In genomic region chr7:136045992-136046391, GRCh38 we compare ENCODE assay signal across 25 cellular contexts.
"Had no signal": no experiment of that assay in that cellular context is flagged by ENCODE, and none has a peak within 500 bp of the region (broad histone marks: within the 10 kb centered on the region; RNA-seq: fewer than 3 reads in every experiment).

No MANE protein-coding gene starts in this region.

- H3K36me3 ChIP-seq: adrenal gland, ascending aorta, cardiac muscle cell, colonic mucosa, gastrocnemius medialis had no signal

- H3K27ac ChIP-seq: ascending aorta, cardiac muscle cell, colonic mucosa, epithelial cell of prostate, gastrocnemius medialis had no signal

- H3K4me3 ChIP-seq: adrenal gland, ascending aorta, cardiac muscle cell, colonic mucosa, gastrocnemius medialis, lung, mucosa of descending colon had no signal

- H3K27me3 ChIP-seq: adrenal gland, ascending aorta, cardiac muscle cell, colonic mucosa, gastrocnemius medialis had no signal

- H3K9me3 ChIP-seq: adrenal gland, ascending aorta, colonic mucosa, gastrocnemius medialis, mucosa of descending colon had no signal

- H3K4me3 Mint-ChIP-seq: activated CD4-positive, alpha-beta T cell treated with anti-CD3 and anti-CD28 coated beads for 36 hours; activated naive CD8-positive, alpha-beta T cell; brain; nephron; T-helper 2 cell treated with Interferon-gamma antibody and Interleukin-4, amounts not matched to agents 5 μg/mL and 100 μg/mL, for 36 hours had no signal

- H3K4me1 Mint-ChIP-seq: activated CD4-positive, alpha-beta T cell treated with anti-CD3 and anti-CD28 coated beads for 36 hours had no signal

- H3K36me3 Mint-ChIP-seq: brain had no signal

- H3K4me1 ChIP-seq: adrenal gland, ascending aorta, colonic mucosa, gastrocnemius medialis had no signal

- H3K27ac Mint-ChIP-seq: activated CD4-positive, alpha-beta T cell treated with anti-CD3 and anti-CD28 coated beads for 36 hours; activated naive CD8-positive, alpha-beta T cell; nephron; T-helper 2 cell treated with Interferon-gamma antibody and Interleukin-4, amounts not matched to agents 5 μg/mL and 100 μg/mL, for 36 hours had no signal

- ATAC-seq: activated CD4-positive, alpha-beta T cell treated with anti-CD3 and anti-CD28 coated beads for 36 hours; gastrocnemius medialis; left lobe of liver; mucosa of descending colon; stimulated activated naive CD8-positive, alpha-beta T cell treated with anti-CD3 and anti-CD28 coated beads, Interleukin-15, Interleukin-2, amounts not matched to agents 100 U/mL and 50 U/mL, for 24 hours had no signal

- DNase-seq: activated CD4-positive, alpha-beta T cell treated with anti-CD3 and anti-CD28 coated beads for 36 hours; activated CD4-positive, CD25-positive, alpha-beta regulatory T cell; activated effector memory CD4-positive, alpha-beta T cell treated with Interleukin-2 at 50 U/mL for 16 hours; activated naive CD4-positive, alpha-beta T cell treated with Interleukin-2 at 50 U/mL for 16 hours; cerebellar nuclear complex; colonic mucosa; effector CD8-positive, alpha-beta T cell; gastrocnemius medialis; glutamatergic neuron; kidney; mucosa of descending colon; retina; stimulated activated CD4-positive, alpha-beta T cell treated with anti-CD3 and anti-CD28 coated beads, Interleukin-4, amount 100 ng/mL, for 1 hour; stimulated activated naive CD8-positive, alpha-beta T cell treated with anti-CD3 and anti-CD28 coated beads, Interleukin-15, Interleukin-2, amounts not matched to agents 100 U/mL and 50 U/mL, for 24 hours; T-helper 1 cell had no signal
